Comparison of ENCODE assay signal across 34 cellular contexts in genomic region chr21:42740405-42740909, GRCh38.
"Had no signal": no experiment of that assay in that cellular context is flagged by ENCODE, and none has a peak within 500 bp of the region (broad histone marks: within the 10 kb centered on the region; RNA-seq: fewer than 3 reads in every experiment).

No MANE protein-coding gene starts in this region.

- H3K27ac ChIP-seq: ascending aorta, cardiac muscle cell, Peyer's patch, SJSA1 had no signal

- ATAC-seq: activated CD4-positive, alpha-beta T cell treated with anti-CD3 and anti-CD28 coated beads for 36 hours; activated CD4-positive, CD25-positive, alpha-beta regulatory T cell treated with anti-CD3 and anti-CD28 coated beads, Interleukin-2, amount 50 U/mL, for 24 hours; activated CD8-positive, alpha-beta memory T cell treated with anti-CD3 and anti-CD28 coated beads, Interleukin-2, amount 10 ng/mL, durations not matched to agents 7 days and 5 days; PC-3 had no signal

- H3K4me3 Mint-ChIP-seq: activated CD4-positive, alpha-beta memory T cell treated with anti-CD3 and anti-CD28 coated beads, Interleukin-2, amount 10 ng/mL, durations not matched to agents 7 days and 5 days; activated CD4-positive, alpha-beta T cell treated with anti-CD3 and anti-CD28 coated beads for 36 hours; activated CD8-positive, alpha-beta memory T cell treated with anti-CD3 and anti-CD28 coated beads, Interleukin-2, amount 10 ng/mL, durations not matched to agents 7 days and 5 days; activated naive CD4-positive, alpha-beta T cell treated with anti-CD3 and anti-CD28 coated beads, Interleukin-2, amount 10 ng/mL, durations not matched to agents 7 days and 5 days; activated naive CD8-positive, alpha-beta T cell; central memory CD8-positive, alpha-beta T cell; T-helper 1 cell treated with Interleukin-12 subunit alpha and Interleukin-12 subunit beta and Interleukin-4 antibody, amounts not matched to agents 30 μg/mL and 1 μg/mL, for 36 hours had no signal

- H3K36me3 ChIP-seq: ascending aorta, cardiac muscle cell, SJSA1 had no signal

- H3K9me3 Mint-ChIP-seq: activated CD4-positive, alpha-beta memory T cell treated with anti-CD3 and anti-CD28 coated beads, Interleukin-2, amount 10 ng/mL, durations not matched to agents 7 days and 5 days; activated naive CD4-positive, alpha-beta T cell treated with anti-CD3 and anti-CD28 coated beads, Interleukin-2, amount 10 ng/mL, durations not matched to agents 7 days and 5 days; central memory CD8-positive, alpha-beta T cell; T-helper 1 cell treated with Interleukin-12 subunit alpha and Interleukin-12 subunit beta and Interleukin-4 antibody, amounts not matched to agents 30 μg/mL and 1 μg/mL, for 36 hours had no signal

- H3K27me3 ChIP-seq: ascending aorta, cardiac muscle cell, Peyer's patch, SJSA1 had no signal

- H3K27me3 Mint-ChIP-seq: activated CD4-positive, alpha-beta T cell treated with anti-CD3 and anti-CD28 coated beads for 36 hours; activated naive CD8-positive, alpha-beta T cell had no signal

- H3K36me3 Mint-ChIP-seq: activated naive CD4-positive, alpha-beta T cell treated with anti-CD3 and anti-CD28 coated beads, Interleukin-2, amount 10 ng/mL, durations not matched to agents 7 days and 5 days; activated naive CD8-positive, alpha-beta T cell had no signal

- H3K9ac ChIP-seq: SK-N-SH had no signal

- H3K4me3 ChIP-seq: ascending aorta, cardiac muscle cell, Peyer's patch, SJSA1 had no signal

- H3K9me3 ChIP-seq: ascending aorta, Peyer's patch, SJSA1, SK-N-SH had no signal

- H3K4me1 ChIP-seq: ascending aorta, SJSA1 had no signal

- H3K4me2 ChIP-seq: SK-N-SH had no signal

- DNase-seq: activated CD4-positive, alpha-beta memory T cell treated with anti-CD3 and anti-CD28 coated beads, Interleukin-2, amount 10 ng/mL, durations not matched to agents 7 days and 5 days; activated CD4-positive, alpha-beta T cell treated with anti-CD3 and anti-CD28 coated beads for 36 hours; activated CD4-positive, alpha-beta T cell treated with anti-CD3 and anti-CD28 coated beads, Interleukin-2, amount 50 U/mL, for 1 hour; activated CD8-positive, alpha-beta memory T cell treated with anti-CD3 and anti-CD28 coated beads for 24 hours; activated CD8-positive, alpha-beta memory T cell treated with anti-CD3 and anti-CD28 coated beads, Interleukin-2, amount 10 ng/mL, durations not matched to agents 7 days and 5 days; activated CD8-positive, alpha-beta memory T cell treated with anti-CD3 and anti-CD28 coated beads, Interleukin-2, amount 50 U/mL, for 48 hours; activated effector memory CD4-positive, alpha-beta T cell treated with Interleukin-2 at 50 U/mL for 16 hours; activated naive CD4-positive, alpha-beta T cell treated with anti-CD3 and anti-CD28 coated beads, Interleukin-2, amount 10 ng/mL, durations not matched to agents 7 days and 5 days; activated T-cell treated with anti-CD3 and anti-CD28 coated beads, Interleukin-2, amount 50 U/mL, for 48 hours; amygdala; Karpas-422; KBM-7; NCI-H1105; NCI-H1417 treated with DMSO at 0.1 percent for 48 hours; NCI-H1930; NCI-H2081 treated with DMSO at 0.1 percent for 48 hours; NCI-H345; NCI-H510A; NCI-H526; NCI-H748 treated with DMSO at 0.1 percent for 48 hours; NK-92 treated with Interleukin-12 subunit alpha and Interleukin-12 subunit beta, amount 100 ng/mL, for 24 hours; PC-3; Peyer's patch; RPMI8226; SHP77 treated with DMSO at 0.1 percent for 48 hours; SK-N-SH; T1000 had no signal

- H3K27ac Mint-ChIP-seq: activated CD4-positive, alpha-beta memory T cell treated with anti-CD3 and anti-CD28 coated beads, Interleukin-2, amount 10 ng/mL, durations not matched to agents 7 days and 5 days; activated CD4-positive, alpha-beta T cell treated with anti-CD3 and anti-CD28 coated beads for 36 hours; activated CD8-positive, alpha-beta memory T cell treated with anti-CD3 and anti-CD28 coated beads, Interleukin-2, amount 10 ng/mL, durations not matched to agents 7 days and 5 days; activated naive CD4-positive, alpha-beta T cell treated with anti-CD3 and anti-CD28 coated beads, Interleukin-2, amount 10 ng/mL, durations not matched to agents 7 days and 5 days; activated naive CD8-positive, alpha-beta T cell had no signal
